Comparison of ENCODE assay signal across 25 cellular contexts in genomic region chr11:118846181-118846946, GRCh38. TPM values are rescaled to one million over a fixed set of nuclear protein-coding genes. Genes with fewer than 3 reads are reported as not detected.
DNase-seq lines count a peak whose midpoint lies in the region; ATAC-seq and TF ChIP-seq lines count a peak whose summit lies in the region.
"Had no signal": no experiment of that assay in that cellular context is flagged by ENCODE, and none has a peak within 500 bp of the region (broad histone marks: within the 10 kb centered on the region; RNA-seq: fewer than 3 reads in every experiment).

No MANE protein-coding gene starts in this region.

- H3K9me3 ChIP-seq in mucosa of descending colon = no peaks in the 10 kb centered on the region
- H3K9me3 ChIP-seq: colonic mucosa had no signal

- no peak overlapping the region for H3K4me3 ChIP-seq in mucosa of descending colon
- H3K4me3 ChIP-seq: colonic mucosa, smooth muscle cell had no signal

- peak; percentile 45 for ATAC-seq in mucosa of descending colon
- no peak for ATAC-seq in HG02763 (IDR thresholded peaks at IDR 0.05; ENCODE audit: unreplicated experiment)
- ATAC-seq: left cardiac atrium had no signal

- intact Hi-C loops in mucosa of descending colon (cut with DNase I, micrococcal nuclease) = no loop called here

- TF ChIP-seq POLR2A in erythroblast (IDR thresholded peaks at IDR 0.05; ENCODE audit: low read length) = no peak

- TF ChIP-seq CTCF in mucosa of descending colon (IDR thresholded peaks at IDR 0.05) = no peak

- DNase-seq in ELF-1 (ENCODE audit: low read depth, low spot score) (peak; percentile 91), OCI-M1 (lab: John Stamatoyannopoulos, UW) (peak; percentile 58), erythroblast (lab: John Stamatoyannopoulos, UW) (peak; percentile 90 to 95), mucosa of descending colon (no peak), COLO668 (lab: John Stamatoyannopoulos, UW; ENCODE audit: unreplicated experiment) (no peak)
- DNase-seq in activated CD4-positive, alpha-beta T cell treated with anti-CD3 and anti-CD28 coated beads for 4 hours = no peak
- no peak for DNase-seq in central memory CD4-positive, alpha-beta T cell
- DNase-seq: activated naive CD4-positive, alpha-beta T cell treated with Interleukin-2 at 50 U/mL for 16 hours; activated T-cell treated with anti-CD3 and anti-CD28 coated beads, Interleukin-2, amount 50 U/mL, for 4 hours; colonic mucosa; glutamatergic neuron; left cardiac atrium; MM.1S; NCI-H1417; NCI-H2081 treated with DMSO at 0.1 percent for 48 hours; NCI-H345; stimulated activated CD4-positive, alpha-beta T cell treated with anti-CD3 and anti-CD28 coated beads, Interleukin-2, amount 100 ng/mL, for 24 hours; substantia nigra had no signal

- no peaks in the 10 kb centered on the region for H3K4me1 ChIP-seq in mucosa of descending colon (ENCODE audit: low read depth)
- H3K4me1 ChIP-seq: colonic mucosa had no signal

- no peaks in the 10 kb centered on the region for H3K36me3 ChIP-seq in mucosa of descending colon (ENCODE audit: low read depth)
- H3K36me3 ChIP-seq: colonic mucosa had no signal

RNA-seq across cellular contexts. Expression of gene CXCR5, which starts 37.3 kb away (rescaled TPM):
- under 1 TPM in 2 of 3 donors, not detected in 1; 0.12 to 0.23 TPM for total RNA-seq in mucosa of descending colon
- total RNA-seq: bronchial epithelial cell, Daoy, left cardiac atrium, osteoblast, renal cortical epithelial cell, smooth muscle cell, ureter had no signal

RNA-seq across cellular contexts. Expression of gene DDX6, which starts 55.4 kb away (rescaled TPM):
- total RNA-seq in mucosa of descending colon = 100 to 1,000 TPM in 1 of 3 donors, 10 to 100 TPM in 2; 86.9 to 158 (median 97.6) TPM

Comparison
In these comparisons a context has a peak if more than half of its experiments do, and no peak if none do; other contexts are left out.
1. DNase-seq: peak in ELF-1 (single experiment), OCI-M1 (single experiment) and erythroblast (2 of 2); none in mucosa of descending colon (0 of 3), COLO668 (single experiment), activated CD4-positive, alpha-beta T cell treated with anti-CD3 and anti-CD28 coated beads for 4 hours (0 of 2) and central memory CD4-positive, alpha-beta T cell (single experiment).